20 cellular contexts compared by ENCODE assay signal in genomic region chr2:235521844-235522243, GRCh38. TPM values are rescaled to one million over a fixed set of nuclear protein-coding genes. Genes with fewer than 3 reads are reported as not detected.
DNase-seq lines count a peak whose midpoint lies in the region; ATAC-seq lines count a peak whose summit lies in the region.
"Had no signal": no experiment of that assay in that cellular context is flagged by ENCODE, and none has a peak within 500 bp of the region (broad histone marks: within the 10 kb centered on the region; RNA-seq: fewer than 3 reads in every experiment).

No MANE protein-coding gene starts in this region.

- H3K4me3 ChIP-seq in SK-N-MC: no peak overlapping the region
- H3K4me3 ChIP-seq: adrenal gland, coronary artery, esophagus squamous epithelium had no signal

- no peaks in the 10 kb centered on the region; the same call in 1 of the 2 replicates for H3K36me3 ChIP-seq in SK-N-MC (ENCODE audit: insufficient read depth, low read length)
- H3K36me3 ChIP-seq: adrenal gland, esophagus squamous epithelium, neutrophil had no signal

- no peak overlapping the region for H3K9ac ChIP-seq in SK-N-MC (ENCODE audit: insufficient read length)

- no peak overlapping the region for H3K27ac ChIP-seq in SK-N-MC
- H3K27ac ChIP-seq: adrenal gland, coronary artery, esophagus squamous epithelium, neutrophil had no signal

- ATAC-seq in left colon: peak; percentile 19
- ATAC-seq in HG03378 (IDR thresholded peaks at IDR 0.05; ENCODE audit: unreplicated experiment): no peak
- ATAC-seq in HG03439 (IDR thresholded peaks at IDR 0.05; ENCODE audit: unreplicated experiment): no peak
- no peak for ATAC-seq in GM21717 (IDR thresholded peaks at IDR 0.05; ENCODE audit: unreplicated experiment)
- no peak for ATAC-seq in GM19467 (IDR thresholded peaks at IDR 0.05; ENCODE audit: unreplicated experiment)
- ATAC-seq: Right ventricle myocardium inferior had no signal

- intact Hi-C loops in left colon (cut with DNase I, micrococcal nuclease): no loop called here

- no peaks in the 10 kb centered on the region for H3K9me3 ChIP-seq in SK-N-MC (ENCODE audit: low read depth, low read length)
- H3K9me3 ChIP-seq: adrenal gland, esophagus squamous epithelium, neutrophil had no signal

- DNase-seq in DMS79 treated with DMSO at 0.1 percent for 48 hours (lab: John Stamatoyannopoulos, UW): peak; percentile 83
- peak; percentile 51 to 84 for DNase-seq in NCI-H2081 (lab: John Stamatoyannopoulos, UW)
- peak; percentile 77 for DNase-seq in SK-N-MC (ENCODE audit: low read depth, low spot score)
- DNase-seq in left colon: no peak
- DNase-seq: activated CD4-positive, alpha-beta T cell treated with anti-CD3 and anti-CD28 coated beads for 48 hours; activated T-cell treated with anti-CD3 and anti-CD28 coated beads, Interleukin-2, amount 50 U/mL, for 1 hour; CD4-positive, alpha-beta T cell; esophagus squamous epithelium; GOT3; KG1; mesendoderm; NCI-H82 had no signal

RNA-seq across cellular contexts. Expression of gene AGAP1, which starts 28.0 kb away (rescaled TPM):
- total RNA-seq in left colon: 10 to 100 TPM; 61.3 to 78.5 TPM

Comparison
In these comparisons a context has a peak if more than half of its experiments do, and no peak if none do; other contexts are left out.
1. DNase-seq: peak in DMS79 treated with DMSO at 0.1 percent for 48 hours (single experiment), NCI-H2081 (2 of 2) and SK-N-MC (single experiment); none in left colon (0 of 2).